Comparison of ENCODE assay signal across 8 cellular contexts in the genomic region with DNA sequence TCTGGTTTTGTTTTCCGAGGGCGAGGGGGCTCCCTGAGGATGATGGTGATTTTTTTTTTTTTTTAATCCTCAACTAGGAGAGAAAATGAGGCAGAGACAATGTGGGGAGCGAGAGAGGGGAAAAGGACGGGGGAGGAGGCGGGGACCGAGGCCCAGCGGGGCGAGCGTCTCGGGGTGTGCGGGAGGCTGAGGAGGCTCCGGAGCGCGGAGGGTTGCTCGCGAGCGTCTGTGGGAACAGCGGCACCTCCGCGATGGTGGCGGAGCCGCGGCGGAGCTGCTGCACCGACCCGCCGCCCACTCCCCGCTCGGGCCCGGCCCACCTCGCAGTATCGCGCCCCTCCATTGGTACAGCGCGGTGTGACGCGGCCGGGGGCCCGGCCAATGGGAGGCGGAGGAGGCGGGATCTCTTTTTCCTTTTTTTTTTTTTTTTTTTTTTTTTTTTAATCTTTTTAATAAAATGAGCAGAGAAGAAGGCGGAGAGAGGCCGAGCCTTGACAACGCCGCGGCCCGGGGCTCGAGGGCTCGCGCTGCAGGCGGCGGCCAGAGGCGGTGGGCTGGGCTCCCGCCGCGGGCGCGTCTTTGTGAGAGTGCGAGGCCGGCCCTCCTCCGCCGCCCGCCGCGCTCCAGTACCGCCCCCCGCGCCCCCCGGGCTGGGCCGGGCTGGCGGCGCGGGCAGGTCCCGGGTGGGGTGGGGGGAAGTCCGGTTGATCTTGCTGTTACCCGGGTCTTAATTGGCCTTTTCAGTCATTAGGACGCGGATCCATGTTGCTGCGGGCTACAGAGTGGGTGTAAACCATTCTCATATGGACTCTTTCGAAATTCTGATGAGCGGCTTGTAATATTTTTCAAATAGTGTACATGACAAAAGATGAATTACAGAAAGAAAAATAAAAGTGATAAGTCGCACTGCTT. TPM values are rescaled to one million over a fixed set of nuclear protein-coding genes. Genes with fewer than 3 reads are reported as not detected.
A peak's percentile ranks its signal among the peaks of the same experiment; 100 is the strongest.
DNase-seq lines count a peak whose midpoint lies in the region; ATAC-seq, FAIRE-seq and TF ChIP-seq lines count a peak whose summit lies in the region.

Gene RERE (minus strand): TSS at position 228 of the 912 bp plus-strand sequence.

- peaks cover 53% of the 10 kb centered on the region for H3K4me1 Mint-ChIP-seq in WTC11

- H3K4me3 Mint-ChIP-seq in WTC11 = peak within 1 kb of the TSS; percentile 91

- no peaks in the 10 kb centered on the region for H3K9me3 Mint-ChIP-seq in WTC11

- H3K27me3 ChIP-seq in bronchial epithelial cell (ENCODE audit: control insufficient read depth, insufficient read depth, low read length) = no peaks in the 10 kb centered on the region

- no peaks in the 10 kb centered on the region for H3K27me3 Mint-ChIP-seq in WTC11 (ENCODE audit: low read depth)

- TF ChIP-seq CTCF in WTC11 (IDR thresholded peaks at IDR 0.05) (no peak), bronchial epithelial cell (IDR thresholded peaks at IDR 0.05; ENCODE audit: insufficient read depth, low read length, severe bottlenecking) (peak; percentile 16)

- H3K36me3 ChIP-seq in bronchial epithelial cell (ENCODE audit: control insufficient read depth, insufficient read depth, low read length) = no peaks in the 10 kb centered on the region

- no peaks in the 10 kb centered on the region for H3K36me3 Mint-ChIP-seq in WTC11

- FAIRE-seq in bronchial epithelial cell (lab: Jason Lieb, UNC) = no peak

- POLR2A ChIA-PET in WTC11 (lab: Charles Lee) = interaction anchor here (0.5 to 0.7 kb wide), 4 partner anchors 9 to 434 kb away, joined by 3 to 5 read pairs (median 4); no protein-coding TSS in a partner anchor

- DNase-seq in AG08395 (ENCODE audit: low spot score) (peak; percentile 99), NCI-H345 (lab: John Stamatoyannopoulos, UW) (peak; percentile 94), WTC11 (ENCODE audit: low spot score) (peak; percentile 91), bronchial epithelial cell (ENCODE audit: low read depth) (peak; percentile 68), iris pigment epithelial cell (ENCODE audit: low read depth) (peak; percentile 92)
- DNase-seq in stimulated activated CD4-positive, alpha-beta T cell treated with anti-CD3 and anti-CD28 coated beads, Interleukin-12 subunit alpha, Interleukin-12 subunit beta, amount 100 ng/mL, for 24 hours (ENCODE audit: low read depth in 2 of 2) = peak; percentile 91

- H3K4me3 ChIP-seq in bronchial epithelial cell (ENCODE audit: low read depth, low read length) = peak within 1 kb of the TSS; percentile 87

- CTCF ChIA-PET in WTC11 (lab: Charles Lee) = interaction anchor here (0.6 to 1.6 kb wide), 4 partner anchors 23 to 114 kb away, joined by 3 to 12 read pairs (median 3); no protein-coding TSS in a partner anchor

- peak within 1 kb of the TSS; percentile 99 for H3K27ac Mint-ChIP-seq in WTC11

- ATAC-seq in GM18907 (IDR thresholded peaks at IDR 0.05; ENCODE audit: unreplicated experiment) = peak; percentile 87
- peak; percentile 89 for ATAC-seq in HG03139 (IDR thresholded peaks at IDR 0.05; ENCODE audit: unreplicated experiment)
- ATAC-seq in WTC11 = peak; percentile 89

TF ChIP-seq in WTC11, 78 proteins besides CTCF, POLR2A, EP300 and RAD21 (continues in another document):
- no peak for TF ChIP-seq ZNF396 (CRISPR knock-in tag; IDR thresholded peaks at IDR 0.05; ENCODE audit: borderline replicate concordance)
- TF ChIP-seq, protein P1, sequence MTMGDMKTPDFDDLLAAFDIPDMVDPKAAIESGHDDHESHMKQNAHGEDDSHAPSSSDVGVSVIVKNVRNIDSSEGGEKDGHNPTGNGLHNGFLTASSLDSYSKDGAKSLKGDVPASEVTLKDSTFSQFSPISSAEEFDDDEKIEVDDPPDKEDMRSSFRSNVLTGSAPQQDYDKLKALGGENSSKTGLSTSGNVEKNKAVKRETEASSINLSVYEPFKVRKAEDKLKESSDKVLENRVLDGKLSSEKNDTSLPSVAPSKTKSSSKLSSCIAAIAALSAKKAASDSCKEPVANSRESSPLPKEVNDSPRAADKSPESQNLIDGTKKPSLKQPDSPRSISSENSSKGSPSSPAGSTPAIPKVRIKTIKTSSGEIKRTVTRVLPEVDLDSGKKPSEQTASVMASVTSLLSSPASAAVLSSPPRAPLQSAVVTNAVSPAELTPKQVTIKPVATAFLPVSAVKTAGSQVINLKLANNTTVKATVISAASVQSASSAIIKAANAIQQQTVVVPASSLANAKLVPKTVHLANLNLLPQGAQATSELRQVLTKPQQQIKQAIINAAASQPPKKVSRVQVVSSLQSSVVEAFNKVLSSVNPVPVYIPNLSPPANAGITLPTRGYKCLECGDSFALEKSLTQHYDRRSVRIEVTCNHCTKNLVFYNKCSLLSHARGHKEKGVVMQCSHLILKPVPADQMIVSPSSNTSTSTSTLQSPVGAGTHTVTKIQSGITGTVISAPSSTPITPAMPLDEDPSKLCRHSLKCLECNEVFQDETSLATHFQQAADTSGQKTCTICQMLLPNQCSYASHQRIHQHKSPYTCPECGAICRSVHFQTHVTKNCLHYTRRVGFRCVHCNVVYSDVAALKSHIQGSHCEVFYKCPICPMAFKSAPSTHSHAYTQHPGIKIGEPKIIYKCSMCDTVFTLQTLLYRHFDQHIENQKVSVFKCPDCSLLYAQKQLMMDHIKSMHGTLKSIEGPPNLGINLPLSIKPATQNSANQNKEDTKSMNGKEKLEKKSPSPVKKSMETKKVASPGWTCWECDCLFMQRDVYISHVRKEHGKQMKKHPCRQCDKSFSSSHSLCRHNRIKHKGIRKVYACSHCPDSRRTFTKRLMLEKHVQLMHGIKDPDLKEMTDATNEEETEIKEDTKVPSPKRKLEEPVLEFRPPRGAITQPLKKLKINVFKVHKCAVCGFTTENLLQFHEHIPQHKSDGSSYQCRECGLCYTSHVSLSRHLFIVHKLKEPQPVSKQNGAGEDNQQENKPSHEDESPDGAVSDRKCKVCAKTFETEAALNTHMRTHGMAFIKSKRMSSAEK (CRISPR knock-in tag; IDR thresholded peaks at IDR 0.05; ENCODE audit: borderline replicate concordance) = no peak
- no peak for TF ChIP-seq NFATC4 (CRISPR knock-in tag; IDR thresholded peaks at IDR 0.05)
- no peak for TF ChIP-seq JAZF1 (CRISPR knock-in tag; IDR thresholded peaks at IDR 0.05)
- TF ChIP-seq FOXK1 (CRISPR knock-in tag; IDR thresholded peaks at IDR 0.05) = peak; percentile 51; the same call in 1 of the 2 replicates
- TF ChIP-seq NR3C1 (CRISPR knock-in tag; conservative IDR thresholded peaks at IDR 0.05; ENCODE audit: low read depth) = no peak
- TF ChIP-seq, protein P2, sequence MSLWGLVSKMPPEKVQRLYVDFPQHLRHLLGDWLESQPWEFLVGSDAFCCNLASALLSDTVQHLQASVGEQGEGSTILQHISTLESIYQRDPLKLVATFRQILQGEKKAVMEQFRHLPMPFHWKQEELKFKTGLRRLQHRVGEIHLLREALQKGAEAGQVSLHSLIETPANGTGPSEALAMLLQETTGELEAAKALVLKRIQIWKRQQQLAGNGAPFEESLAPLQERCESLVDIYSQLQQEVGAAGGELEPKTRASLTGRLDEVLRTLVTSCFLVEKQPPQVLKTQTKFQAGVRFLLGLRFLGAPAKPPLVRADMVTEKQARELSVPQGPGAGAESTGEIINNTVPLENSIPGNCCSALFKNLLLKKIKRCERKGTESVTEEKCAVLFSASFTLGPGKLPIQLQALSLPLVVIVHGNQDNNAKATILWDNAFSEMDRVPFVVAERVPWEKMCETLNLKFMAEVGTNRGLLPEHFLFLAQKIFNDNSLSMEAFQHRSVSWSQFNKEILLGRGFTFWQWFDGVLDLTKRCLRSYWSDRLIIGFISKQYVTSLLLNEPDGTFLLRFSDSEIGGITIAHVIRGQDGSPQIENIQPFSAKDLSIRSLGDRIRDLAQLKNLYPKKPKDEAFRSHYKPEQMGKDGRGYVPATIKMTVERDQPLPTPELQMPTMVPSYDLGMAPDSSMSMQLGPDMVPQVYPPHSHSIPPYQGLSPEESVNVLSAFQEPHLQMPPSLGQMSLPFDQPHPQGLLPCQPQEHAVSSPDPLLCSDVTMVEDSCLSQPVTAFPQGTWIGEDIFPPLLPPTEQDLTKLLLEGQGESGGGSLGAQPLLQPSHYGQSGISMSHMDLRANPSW (CRISPR knock-in tag; conservative IDR thresholded peaks at IDR 0.05; ENCODE audit: low read depth) = no peak
- no peak for TF ChIP-seq IRF2 (CRISPR knock-in tag; IDR thresholded peaks at IDR 0.05; ENCODE audit: borderline replicate concordance, low read depth)
- peak; percentile 88 for TF ChIP-seq NFYB (CRISPR knock-in tag; conservative IDR thresholded peaks at IDR 0.05; ENCODE audit: low read depth)
- TF ChIP-seq ZNF425 (CRISPR knock-in tag; conservative IDR thresholded peaks at IDR 0.05) = no peak
- no peak for TF ChIP-seq MLX (CRISPR knock-in tag; IDR thresholded peaks at IDR 0.05)
- peak; percentile 65 for TF ChIP-seq SP1 (CRISPR knock-in tag; conservative IDR thresholded peaks at IDR 0.05)

RNA-seq across cellular contexts. Expression of gene RERE, which starts in this region (rescaled TPM):
- total RNA-seq in WTC11 (2021) (122 to 161 TPM (median 124 TPM) in 3 replicates), bronchial epithelial cell (19.2 and 22.7 TPM in 2 replicates)

Comparison
In these comparisons a context has a peak if more than half of its experiments do, and no peak if none do; other contexts are left out.
1. Peak in every context shown above with its lines: DNase-seq, ATAC-seq and H3K4me3 ChIP-seq.